ENCODE assay signal across 7 cellular contexts in the genomic region with DNA sequence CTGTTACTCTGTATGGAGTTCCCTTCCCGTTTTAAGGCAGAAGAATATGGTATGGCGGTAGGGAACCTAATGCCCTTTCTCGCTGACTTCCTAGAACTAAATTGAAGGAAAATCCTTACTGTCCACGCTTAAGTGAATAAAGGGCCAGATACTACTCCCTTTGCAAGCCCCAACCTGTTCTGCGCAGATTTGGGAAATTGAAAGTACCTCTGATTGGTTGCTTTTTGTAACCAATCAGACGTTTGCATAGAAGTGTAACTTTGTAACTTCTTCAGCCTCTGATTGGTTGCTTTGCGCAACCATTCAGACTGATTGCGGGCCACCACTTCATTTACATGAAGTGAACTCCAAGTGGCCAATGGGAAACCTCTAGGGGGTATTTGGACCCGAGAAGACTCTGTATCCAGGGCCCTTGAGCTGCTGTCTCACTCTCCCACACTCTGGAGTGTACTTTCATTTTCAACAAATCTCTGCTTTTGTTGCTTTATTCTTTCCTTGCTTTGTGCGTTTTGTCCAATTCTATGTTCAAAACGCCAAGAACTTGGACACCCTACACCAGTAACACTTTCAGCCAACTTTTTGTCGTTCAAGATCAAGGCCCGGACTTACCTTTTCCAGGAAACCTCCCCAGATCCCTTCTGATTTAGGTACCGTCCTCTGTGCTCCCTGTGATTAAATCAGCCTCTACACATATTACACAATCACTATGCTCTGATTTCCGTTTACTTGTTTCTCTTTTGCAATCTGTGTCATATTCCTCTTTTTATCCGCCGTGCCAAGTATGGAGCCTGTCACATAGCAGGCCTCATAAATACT. TPM values are rescaled to one million over a fixed set of nuclear protein-coding genes. Genes with fewer than 3 reads are reported as not detected.
DNase-seq lines count a peak whose midpoint lies in the region; ATAC-seq and TF ChIP-seq lines count a peak whose summit lies in the region.

No MANE protein-coding gene starts in this region.

- TF ChIP-seq CTCF in gastroesophageal sphincter (IDR thresholded peaks at IDR 0.05) = no peak

- H3K27me3 ChIP-seq in HUES48 (ENCODE audit: control insufficient read depth, insufficient read depth, low read length) (no peaks in the 10 kb centered on the region), gastroesophageal sphincter (peaks cover 6% of the 10 kb centered on the region), skeletal muscle satellite cell (ENCODE audit: control insufficient read depth, insufficient read depth, low read length) (peaks cover 28% of the 10 kb centered on the region)

- H3K4me3 ChIP-seq in HUES48 (ENCODE audit: low read depth, low read length) (peak overlapping the region; percentile 95), gastroesophageal sphincter (peak overlapping the region; percentile 82 to 86), skeletal muscle satellite cell (ENCODE audit: low read length) (peak overlapping the region; percentile 99)

- peak; percentile 52 for DNase-seq in SHP77 treated with DMSO at 0.1 percent for 48 hours (lab: John Stamatoyannopoulos, UW)
- no peak for DNase-seq in COLO829 (ENCODE audit: low spot score)

- H3K27ac ChIP-seq in HUES48 (ENCODE audit: low read depth, low read length) (no peak overlapping the region), gastroesophageal sphincter (peak overlapping the region in 2 of 4 donors; percentile 82 to 84)

- no peaks in the 10 kb centered on the region for H3K9me3 ChIP-seq in HUES48 (ENCODE audit: control insufficient read depth, insufficient read depth, low read length)
- no peaks in the 10 kb centered on the region for H3K9me3 ChIP-seq in gastroesophageal sphincter
- H3K9me3 ChIP-seq in skeletal muscle satellite cell (replicated peaks; ENCODE audit: low read length) = no peaks in the 10 kb centered on the region

- no peak for ATAC-seq in gastroesophageal sphincter
- ATAC-seq in HG02763 (IDR thresholded peaks at IDR 0.05; ENCODE audit: unreplicated experiment) = no peak
- no peak for ATAC-seq in GM19351 (IDR thresholded peaks at IDR 0.05; ENCODE audit: unreplicated experiment)

- TF ChIP-seq EP300 in gastroesophageal sphincter (IDR thresholded peaks at IDR 0.05) = no peak

- H3K4me1 ChIP-seq in HUES48 (ENCODE audit: control insufficient read depth, insufficient read depth, low read length) (peaks cover 5% of the 10 kb centered on the region), gastroesophageal sphincter (peaks cover 8 to 31% (median 8%) of the 10 kb centered on the region in 3 donors), skeletal muscle satellite cell (ENCODE audit: control insufficient read depth, insufficient read depth, low read length) (peaks cover 8% of the 10 kb centered on the region)

- H3K4me2 ChIP-seq in skeletal muscle satellite cell (ENCODE audit: low read length) = peak overlapping the region; percentile 84

- H3K9ac ChIP-seq in HUES48 (ENCODE audit: low read depth, low read length) (no peak overlapping the region), skeletal muscle satellite cell (ENCODE audit: low read depth, low read length) (no peak overlapping the region)

- 86 to 89% methylated on average over 6 to 17 of the region's 17 CpGs for WGBS in gastroesophageal sphincter (ENCODE audit: low coverage in 1 of 2), 2 donors

- TF ChIP-seq POLR2A in gastroesophageal sphincter (IDR thresholded peaks at IDR 0.05) = no peak

- peaks cover 28% of the 10 kb centered on the region for H3K36me3 ChIP-seq in HUES48 (ENCODE audit: control insufficient read depth, insufficient read depth, low read length)
- peaks cover 0 to 6% of the 10 kb centered on the region in 2 donors for H3K36me3 ChIP-seq in gastroesophageal sphincter
- peaks cover 4% of the 10 kb centered on the region for H3K36me3 ChIP-seq in skeletal muscle satellite cell (ENCODE audit: insufficient read depth, low read length)

RNA-seq across cellular contexts. Expression of a gene that starts 1.0 kb away (rescaled TPM):
- total RNA-seq in gastroesophageal sphincter = 10 to 100 TPM; 24.4 to 33.5 (median 26.6) TPM
- total RNA-seq in skeletal muscle satellite cell (2012; rRNA removed) = 108 and 118 TPM in 2 replicates

RNA-seq across cellular contexts. Expression of a gene that starts 47.4 kb away (rescaled TPM):
- total RNA-seq in gastroesophageal sphincter = under 1 TPM in 3 of 4 donors, not detected in 1; 0.12 to 0.47 (median 0.13) TPM
- 0.22 and 0.25 TPM in 2 replicates for total RNA-seq in skeletal muscle satellite cell (2012; rRNA removed)

RNA-seq across cellular contexts. Expression of a gene that starts 56.1 kb away (rescaled TPM):
- total RNA-seq in gastroesophageal sphincter = 10 to 100 TPM; 39.4 to 54.9 (median 46.7) TPM
- 67.7 and 73.0 TPM in 2 replicates for total RNA-seq in skeletal muscle satellite cell (2012; rRNA removed)
